10 cellular contexts compared by ENCODE assay signal in genomic region chr4:143875357-143875756, GRCh38. TPM values are rescaled to one million over a fixed set of nuclear protein-coding genes. Genes with fewer than 3 reads are reported as not detected.
DNase-seq lines count a peak whose midpoint lies in the region; ATAC-seq, FAIRE-seq and TF ChIP-seq lines count a peak whose summit lies in the region.
"Not testable (repeated sequence)": the region's sequence is repeated elsewhere in the genome, so short reads cannot be mapped to it uniquely, and the experiment has no call there.
"Had no signal": no experiment of that assay in that cellular context is flagged by ENCODE, and none has a peak within 500 bp of the region (broad histone marks: within the 10 kb centered on the region; RNA-seq: fewer than 3 reads in every experiment).

No MANE protein-coding gene starts in this region.

- TF ChIP-seq CTCF in K562 (IDR thresholded peaks at IDR 0.05 in 2 of 3, conservative IDR thresholded peaks at IDR 0.05 in 1 of 3; ENCODE audit: insufficient read depth in 2 of 3, low read depth in 1 of 3, low read length in 3 of 3), result not testable (repeated sequence)

- H3K9ac ChIP-seq in K562 (ENCODE audit: insufficient read depth in 1 of 2, low read depth in 2 of 2, low read length in 2 of 2), result not testable (repeated sequence)

- not testable (repeated sequence) for H3K27ac ChIP-seq in K562 (ENCODE audit: extremely low read depth, low read depth, low read length)

- TF ChIP-seq POLR2A in K562 (conservative IDR thresholded peaks at IDR 0.05), result not testable (repeated sequence)

- H4K20me1 ChIP-seq in K562 (replicated peaks; ENCODE audit: control insufficient read depth, insufficient read depth, low read length), result not testable (repeated sequence)

- ATAC-seq in GM18517 (IDR thresholded peaks at IDR 0.05; ENCODE audit: unreplicated experiment), result peak; percentile 55
- ATAC-seq in GM19328 (IDR thresholded peaks at IDR 0.05; ENCODE audit: unreplicated experiment), result peak; percentile 44
- peak; percentile 65 for ATAC-seq in GM21526 (IDR thresholded peaks at IDR 0.05; ENCODE audit: low FRiP score, unreplicated experiment)
- peak; percentile 64 for ATAC-seq in HG02678 (IDR thresholded peaks at IDR 0.05; ENCODE audit: unreplicated experiment)
- peak; percentile 42 for ATAC-seq in HG02981 (IDR thresholded peaks at IDR 0.05; ENCODE audit: unreplicated experiment)
- not testable (repeated sequence) for ATAC-seq in K562

- not testable (repeated sequence) for H3K79me2 ChIP-seq in K562 (ENCODE audit: control insufficient read depth, insufficient read depth, low read length)

- not testable (repeated sequence) for H3K4me2 ChIP-seq in K562 (ENCODE audit: insufficient read depth, low read length)

- POLR2A ChIA-PET in K562 (lab: Yijun Ruan, JAX), result not testable (repeated sequence)

- H3K36me3 ChIP-seq in K562 (ENCODE audit: control insufficient read depth, insufficient read depth, low read length), result peaks cover 20% of the 10 kb centered on the region

- not testable (repeated sequence) for H3K27me3 ChIP-seq in K562 (ENCODE audit: control insufficient read depth in 2 of 2, insufficient read depth in 2 of 2, low read length in 2 of 2)

- intact Hi-C loops in K562 (cut with micrococcal nuclease), result not testable (repeated sequence)

- not testable (repeated sequence) for TF ChIP-seq RAD21 in K562 (CRISPR knock-in tag; conservative IDR thresholded peaks at IDR 0.05 in 1 of 2, IDR thresholded peaks at IDR 0.05 in 1 of 2)

- not testable (repeated sequence) for H3K4me1 ChIP-seq in K562 (replicated peaks in 1 of 2; ENCODE audit: control insufficient read depth in 2 of 2, insufficient read depth in 2 of 2, low read length in 2 of 2)

- CTCF ChIA-PET in K562 (lab: Yijun Ruan, JAX; ENCODE audit: low intra/inter-chr PET ratio), result not testable (repeated sequence)

- not testable (repeated sequence) for H2AFZ ChIP-seq in K562 (ENCODE audit: low read depth, low read length)

- in situ Hi-C loops in K562 (cut with MboI), result not testable (repeated sequence)

- peak; percentile 1 to 3 for DNase-seq in SHP77 (lab: John Stamatoyannopoulos, UW)
- not testable (repeated sequence) for DNase-seq in K562 (ENCODE audit: extremely low read depth in 1 of 4, low spot score in 3 of 4)

- FAIRE-seq in K562 (lab: Jason Lieb, UNC), result not testable (repeated sequence)

- H3K4me3 ChIP-seq in K562, result not testable (repeated sequence)

- H3K9me3 ChIP-seq in K562 (replicated peaks; ENCODE audit: control insufficient read depth, insufficient read depth, low read depth, low read length), result not testable (repeated sequence)

- H3K9me1 ChIP-seq in K562 (ENCODE audit: control insufficient read depth, insufficient read depth, low read length), result not testable (repeated sequence)

- 89% methylated on average over 2 of the region's 2 CpGs for WGBS in K562 (ENCODE audit: insufficient coverage, low coverage, missing lambda C conversion rate)

- BruUV-seq in K562 (replicated peaks; lab: Mats Ljungman, UMichigan), result not testable (repeated sequence)

- not testable (repeated sequence) for TF ChIP-seq EP300 in K562 (IDR thresholded peaks at IDR 0.05; ENCODE audit: low read length)

TF ChIP-seq in K562, 482 proteins besides CTCF, POLR2A, EP300 and RAD21:
- TF ChIP-seq, protein P1, sequence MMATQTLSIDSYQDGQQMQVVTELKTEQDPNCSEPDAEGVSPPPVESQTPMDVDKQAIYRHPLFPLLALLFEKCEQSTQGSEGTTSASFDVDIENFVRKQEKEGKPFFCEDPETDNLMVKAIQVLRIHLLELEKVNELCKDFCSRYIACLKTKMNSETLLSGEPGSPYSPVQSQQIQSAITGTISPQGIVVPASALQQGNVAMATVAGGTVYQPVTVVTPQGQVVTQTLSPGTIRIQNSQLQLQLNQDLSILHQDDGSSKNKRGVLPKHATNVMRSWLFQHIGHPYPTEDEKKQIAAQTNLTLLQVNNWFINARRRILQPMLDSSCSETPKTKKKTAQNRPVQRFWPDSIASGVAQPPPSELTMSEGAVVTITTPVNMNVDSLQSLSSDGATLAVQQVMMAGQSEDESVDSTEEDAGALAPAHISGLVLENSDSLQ (IDR thresholded peaks at IDR 0.05), result peak; percentile 85

RNA-seq across cellular contexts. Expression of gene GYPE, which starts 30.0 kb away (rescaled TPM):
- 32.8 and 64.4 TPM in 2 replicates for total RNA-seq in K562 (2011; cell fraction: chromatin; rRNA removed; ENCODE audit: low replicate concordance)
- total RNA-seq in K562 (2011; cell fraction: nucleolus; rRNA removed), result 38.7 and 48.6 TPM in 2 replicates
- total RNA-seq in K562 (2011; cell fraction: nucleoplasm; rRNA removed), result 104 and 157 TPM in 2 replicates
- total RNA-seq in K562 (2014; rRNA removed) (16.8 and 26.2 TPM in 2 replicates), K562 (2014; rRNA removed; fragmentation: Illumina TruSeq; extraction: Trizol) (43.7 and 48.4 TPM in 2 replicates), K562 (2015; rRNA removed; fragmentation: Illumina TruSeq; extraction: Trizol) (16.4 and 17.3 TPM in 2 replicates), K562 (2021) (33.9 and 36.0 TPM in 2 replicates)
- polyA plus RNA-seq in K562 (2011; rRNA removed) (108 and 121 TPM in 2 replicates), K562 (2014; fragmentation: Illumina TruSeq; extraction: Trizol) (53.6 and 64.6 TPM in 2 replicates), K562 (2014; fragmentation: Nextera tagmentation; extraction: Ambion mirVana) (10 to 100 TPM; 72.0 to 75.6 TPM), K562 (2014; rRNA removed) (34.1 and 43.0 TPM in 2 replicates)
- 38.3 and 103 TPM in 2 replicates for polyA plus RNA-seq in K562 (2011; cell fraction: cytosol; rRNA removed)
- 27.2 and 52.4 TPM in 2 replicates for polyA plus RNA-seq in K562 (2011; cell fraction: nucleus; rRNA removed)
- 27.9 and 41.1 TPM in 2 replicates for polyA plus RNA-seq in K562 (2012)
- 70.6 and 77.4 TPM in 2 replicates for polyA minus RNA-seq in K562 (2011; rRNA and poly(A)+ RNA removed)
- 12.3 and 16.2 TPM in 2 replicates for polyA minus RNA-seq in K562 (2011; cell fraction: cytosol; rRNA and poly(A)+ RNA removed)
- polyA minus RNA-seq in K562 (2011; cell fraction: nucleus; rRNA and poly(A)+ RNA removed), result 11.3 and 27.3 TPM in 2 replicates
- total RNA-seq: Calu3; CD4-positive, alpha-beta T cell; H1 had no signal
- polyA plus RNA-seq: H1 had no signal
